Comparison of ENCODE assay signal across 34 cellular contexts in the genomic region with DNA sequence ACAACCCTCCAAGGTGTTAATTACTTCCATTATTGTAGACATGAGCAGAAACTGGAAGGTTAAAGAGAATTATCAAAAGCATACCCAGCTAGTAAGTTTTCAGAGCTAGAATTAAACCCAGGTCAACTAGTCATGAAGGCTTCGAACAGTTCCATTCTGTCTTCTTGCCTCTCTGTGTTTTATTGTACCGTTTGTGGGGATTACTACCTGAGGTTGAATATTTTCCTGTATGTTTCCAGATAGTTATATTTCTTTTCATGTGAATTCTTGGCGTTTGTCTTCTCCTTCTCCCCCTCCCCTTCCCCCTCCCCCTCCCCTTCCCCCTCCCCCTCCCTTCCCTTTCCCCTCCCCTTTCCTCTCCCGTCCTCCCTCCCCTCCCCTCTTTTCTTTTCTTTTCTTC.
"Had no signal": no experiment of that assay in that cellular context is flagged by ENCODE, and none has a peak within 500 bp of the region (broad histone marks: within the 10 kb centered on the region; RNA-seq: fewer than 3 reads in every experiment).

No MANE protein-coding gene starts in this region.

- DNase-seq: Karpas-422, Kasumi-1, MG63, MM.1S, MV-4-11, NCI-H1048, NCI-H1092, NCI-H1092 treated with DMSO at 0.1 percent for 48 hours, NCI-H1105, NCI-H1105 treated with DMSO at 0.1 percent for 48 hours, NCI-H1417, NCI-H1417 treated with DMSO at 0.1 percent for 48 hours, NCI-H1436, NCI-H1436 treated with DMSO at 0.1 percent for 48 hours, NCI-H146, NCI-H1694, NCI-H1694 treated with DMSO at 0.1 percent for 48 hours, NCI-H187, NCI-H187 treated with DMSO at 0.1 percent for 48 hours, NCI-H1930, NCI-H2029, NCI-H2029 treated with DMSO at 0.1 percent for 48 hours, NCI-H2081, NCI-H2081 treated with DMSO at 0.1 percent for 48 hours, NCI-H2107, NCI-H2171, NCI-H2171 treated with DMSO at 0.1 percent for 48 hours, NCI-H2227 treated with DMSO at 0.1 percent for 48 hours, NCI-H226, NCI-H345, NCI-H446, NCI-H446 treated with DMSO at 0.1 percent for 48 hours, NCI-H510A, NCI-H510A treated with DMSO at 0.1 percent for 48 hours had no signal

- H3K9me3 ChIP-seq: MG63 had no signal

- H3K36me3 ChIP-seq: MG63 had no signal

- H3K4me3 ChIP-seq: MG63 had no signal

- H3K27me3 ChIP-seq: MG63 had no signal
